Comparison of ENCODE assay signal across 8 cellular contexts in genomic region chr9:132169672-132170392, GRCh38. TPM values are rescaled to one million over a fixed set of nuclear protein-coding genes. Genes with fewer than 3 reads are reported as not detected.
DNase-seq lines count a peak whose midpoint lies in the region; ATAC-seq and TF ChIP-seq lines count a peak whose summit lies in the region.

No MANE protein-coding gene starts in this region.

- H3K23ac ChIP-seq in IMR-90 (ENCODE audit: low read depth, low read length), result no peak overlapping the region

- H2BK15ac ChIP-seq in IMR-90 (ENCODE audit: low read depth, low read length), result no peak overlapping the region

- H3K27me3 ChIP-seq in IMR-90 (ENCODE audit: control insufficient read depth, insufficient read depth, low read length) (peaks cover 18% of the 10 kb centered on the region), SK-N-SH (ENCODE audit: insufficient read depth) (no peaks in the 10 kb centered on the region), cardiac muscle cell (peaks cover 35% of the 10 kb centered on the region), sigmoid colon (peaks cover 2 to 53% (median 49%) of the 10 kb centered on the region in 3 donors)

- no peak overlapping the region for H2AK9ac ChIP-seq in IMR-90 (replicated peaks; ENCODE audit: low read depth, low read length, poor library complexity)

- dilution Hi-C loops in IMR-90 (cut with HindIII; ENCODE audit: low sequenced_read_pairs, unreplicated experiment), result no loop called here

- no peak overlapping the region for H4K91ac ChIP-seq in IMR-90 (ENCODE audit: insufficient read depth, low read depth, low read length)

- no peak overlapping the region for H4K8ac ChIP-seq in IMR-90 (ENCODE audit: low read depth in 2 of 2, low read length in 2 of 2)

- DNase-seq in CMK (ENCODE audit: low read depth) (peak; percentile 35), IMR-90 (peak; percentile 51), SK-N-SH (peak; percentile 80), cardiac muscle cell (ENCODE audit: low read depth in 1 of 2, low spot score in 1 of 2) (peak; percentile 76 to 82), sigmoid colon (peak; percentile 71), epidermal melanocyte (ENCODE audit: insufficient read length, low spot score) (no peak), foreskin melanocyte (no peak)
- DNase-seq in activated naive CD4-positive, alpha-beta T cell treated with Interleukin-2 at 50 U/mL for 16 hours, result peak; percentile 61

- H3K4me3 ChIP-seq in IMR-90 (ENCODE audit: insufficient read depth, low read depth, low read length) (no peak overlapping the region), SK-N-SH (ENCODE audit: low read depth in 2 of 2, low read length in 1 of 2) (peak overlapping the region in 1 of 2 experiments; percentile 38; a peak in 1 of 4 replicates), cardiac muscle cell (no peak overlapping the region), sigmoid colon (no peak overlapping the region)

- TF ChIP-seq RAD21 in IMR-90 (IDR thresholded peaks at IDR 0.05; ENCODE audit: low read length) (peak; percentile 71), SK-N-SH (IDR thresholded peaks at IDR 0.05; ENCODE audit: low read length) (peak; percentile 69)

- CTCF ChIA-PET in IMR-90 (lab: Yijun Ruan, JAX), result interaction anchor here (0.6 to 1.4 kb wide), 3 partner anchors 19 to 78 kb away, joined by 3 to 11 read pairs (median 3); no protein-coding TSS in a partner anchor
- CTCF ChIA-PET in SK-N-SH (lab: Yijun Ruan, JAX), result interaction anchor here (0.5 to 12.2 kb wide), 39 partner anchors 11 to 1148 kb away, joined by 3 to 218 read pairs (median 4); partner anchors contain the start of gene MED27

- H4K5ac ChIP-seq in IMR-90 (ENCODE audit: low read depth, low read length), result no peak overlapping the region

- no peak overlapping the region for H3K14ac ChIP-seq in IMR-90 (replicated peaks; ENCODE audit: low read depth, low read length)

- H3K4ac ChIP-seq in IMR-90 (ENCODE audit: low read depth, low read length), result no peak overlapping the region

- no TSS peak for BruUV-seq in IMR-90 (replicated peaks; lab: Mats Ljungman, UMichigan)

- no peak overlapping the region for H2BK120ac ChIP-seq in IMR-90 (ENCODE audit: low read depth, low read length)

- TF ChIP-seq POLR2A in IMR-90 (IDR thresholded peaks at IDR 0.05; ENCODE audit: low read depth, low read length) (no peak), sigmoid colon (IDR thresholded peaks at IDR 0.05) (no peak)

- no peaks in the 10 kb centered on the region for H3K79me2 ChIP-seq in SK-N-SH (ENCODE audit: insufficient read depth)

- H2AK5ac ChIP-seq in IMR-90 (ENCODE audit: low read depth, low read length), result no peak overlapping the region

- no peak overlapping the region for H3K18ac ChIP-seq in IMR-90 (ENCODE audit: low read depth, low read length)

- no peaks in the 10 kb centered on the region for H3K36me3 ChIP-seq in IMR-90 (ENCODE audit: control insufficient read depth, insufficient read depth, low read length)
- H3K36me3 ChIP-seq in SK-N-SH (replicated peaks in 1 of 2; ENCODE audit: control insufficient read depth in 1 of 2, insufficient read depth in 2 of 2, low read length in 1 of 2), result no peaks in the 10 kb centered on the region
- H3K36me3 ChIP-seq in cardiac muscle cell, result no peaks in the 10 kb centered on the region
- no peaks in the 10 kb centered on the region for H3K36me3 ChIP-seq in sigmoid colon

- POLR2A ChIA-PET in IMR-90 (lab: Charles Lee; ENCODE audit: unreplicated experiment), result no interaction called here
- POLR2A ChIA-PET in SK-N-SH (lab: Yijun Ruan, JAX), result no interaction called here

- 52% methylated on average over 21 of the region's 26 CpGs; no CpG with 5 or more reads in 1 of the 2 experiments for WGBS in IMR-90 (ENCODE audit: extremely low coverage in 2 of 2, insufficient read length in 1 of 2), 2 experiments
- WGBS in SK-N-SH (ENCODE audit: low lambda C conversion rate), result 66% methylated on average over 24 of the region's 26 CpGs
- WGBS in sigmoid colon, 2 donors, result 36% methylated on average over 26 of the region's 26 CpGs

- H3K9ac ChIP-seq in IMR-90 (ENCODE audit: low read depth, low read length) (no peak overlapping the region), SK-N-SH (no peak overlapping the region)

- no peak for TF ChIP-seq EP300 in SK-N-SH (IDR thresholded peaks at IDR 0.05; ENCODE audit: borderline replicate concordance in 1 of 2, low read depth in 1 of 2, low read length in 1 of 2)
- no peak for TF ChIP-seq EP300 in sigmoid colon (IDR thresholded peaks at IDR 0.05)

- H2AFZ ChIP-seq in IMR-90 (replicated peaks; ENCODE audit: low read length, poor library complexity), result peak overlapping the region; percentile 59
- H2AFZ ChIP-seq in SK-N-SH (ENCODE audit: low read depth), result no peak overlapping the region

- H3K4me2 ChIP-seq in IMR-90 (ENCODE audit: low read depth, low read length) (no peak overlapping the region), SK-N-SH (no peak overlapping the region)

- H3K4me1 ChIP-seq in IMR-90 (ENCODE audit: control insufficient read depth, insufficient read depth, low read length) (no peaks in the 10 kb centered on the region; the same call in 1 of the 2 replicates), SK-N-SH (ENCODE audit: control insufficient read depth in 1 of 2, insufficient read depth in 2 of 2, low read depth in 1 of 2, low read length in 1 of 2) (peaks cover 0 to 31% of the 10 kb centered on the region in 2 experiments; a peak in 1 of 4 replicates), cardiac muscle cell (ENCODE audit: low read depth) (no peaks in the 10 kb centered on the region), sigmoid colon (peaks cover 0 to 1% (median under 1%) of the 10 kb centered on the region in 4 donors)

- ATAC-seq in IMR-90 (ENCODE audit: low read depth), result peak; percentile 70

- H3K27ac ChIP-seq in IMR-90 (ENCODE audit: insufficient read depth, low read length) (no peak overlapping the region), SK-N-SH (ENCODE audit: low read depth in 2 of 2, low read length in 1 of 2) (no peak overlapping the region), cardiac muscle cell (no peak overlapping the region), sigmoid colon (no peak overlapping the region)

- no peaks in the 10 kb centered on the region for H3F3A ChIP-seq in SK-N-SH (replicated peaks; ENCODE audit: insufficient read depth)

- peaks cover 20% of the 10 kb centered on the region; the same call in 1 of the 2 replicates for H4K20me1 ChIP-seq in IMR-90 (ENCODE audit: insufficient read depth, low read length)
- peaks cover 15% of the 10 kb centered on the region; the same call in 1 of the 2 replicates for H4K20me1 ChIP-seq in SK-N-SH (ENCODE audit: insufficient read depth)

- H3K79me1 ChIP-seq in IMR-90 (ENCODE audit: low read depth in 1 of 2, low read length in 2 of 2), result no peaks in the 10 kb centered on the region

- H2BK5ac ChIP-seq in IMR-90 (ENCODE audit: low read depth, low read length, poor library complexity, severe bottlenecking), result no peak overlapping the region

- no peaks in the 10 kb centered on the region for H3K9me1 ChIP-seq in IMR-90 (ENCODE audit: insufficient read depth, low read length)

- intact Hi-C loops in IMR-90 (cut with micrococcal nuclease) (loop anchor here (1.0 to 10.0 kb wide), 2 partner anchors 66 to 145 kb away; no protein-coding TSS in a partner anchor), sigmoid colon (cut with DNase I) (loop anchor here (1.0 kb wide), 1 partner anchor 66 kb away; no protein-coding TSS in a partner anchor)

- H3K9me3 ChIP-seq in IMR-90 (ENCODE audit: control insufficient read depth, insufficient read depth, low read length), result no peaks in the 10 kb centered on the region
- no peaks in the 10 kb centered on the region for H3K9me3 ChIP-seq in SK-N-SH
- no peaks in the 10 kb centered on the region for H3K9me3 ChIP-seq in cardiac muscle cell (ENCODE audit: low read depth)
- no peaks in the 10 kb centered on the region for H3K9me3 ChIP-seq in sigmoid colon

- no peak overlapping the region for H2BK20ac ChIP-seq in IMR-90 (ENCODE audit: low read depth, low read length)

- no peaks in the 10 kb centered on the region for H3K9me2 ChIP-seq in SK-N-SH

- in situ Hi-C loops in IMR-90 (cut with MboI; ENCODE audit: low sequenced_read_pairs), result loop anchor here (10.0 kb wide), 1 partner anchor 405 kb away; no protein-coding TSS in a partner anchor

- no peak overlapping the region for H3K56ac ChIP-seq in IMR-90 (ENCODE audit: extremely low read depth, insufficient read depth, low read length)

- peak; percentile 73 for TF ChIP-seq CTCF in IMR-90 (conservative IDR thresholded peaks at IDR 0.05; ENCODE audit: low read depth, low read length)
- peak; percentile 76 for TF ChIP-seq CTCF in SK-N-SH (IDR thresholded peaks at IDR 0.05)
- peak; percentile 86 for TF ChIP-seq CTCF in cardiac muscle cell (IDR thresholded peaks at IDR 0.05; ENCODE audit: low read depth, low read length)
- peak; percentile 40 to 78 (median 64) for TF ChIP-seq CTCF in sigmoid colon (IDR thresholded peaks at IDR 0.05)

TF ChIP-seq in IMR-90, 13 proteins besides CTCF, POLR2A, EP300 and RAD21:
- peak; percentile 85 for TF ChIP-seq SMC3 (IDR thresholded peaks at IDR 0.05; ENCODE audit: low read depth, low read length)
- TF ChIP-seq MAZ (IDR thresholded peaks at IDR 0.05; ENCODE audit: borderline replicate concordance, low read depth, low read length), result no peak
- TF ChIP-seq MXI1 (IDR thresholded peaks at IDR 0.05; ENCODE audit: borderline replicate concordance, low read depth, low read length), result no peak

TF ChIP-seq in SK-N-SH, 30 proteins besides CTCF, POLR2A, EP300 and RAD21:
- TF ChIP-seq YY1 (IDR thresholded peaks at IDR 0.05; ENCODE audit: low read depth), result no peak
- TF ChIP-seq SMC3 (IDR thresholded peaks at IDR 0.05; ENCODE audit: low read depth, low read length), result peak; percentile 80
- no peak for TF ChIP-seq TAF1 (IDR thresholded peaks at IDR 0.05; ENCODE audit: borderline replicate concordance, low read depth, low read length)
- no peak for TF ChIP-seq TEAD4 (IDR thresholded peaks at IDR 0.05; ENCODE audit: borderline replicate concordance, insufficient read depth)
- no peak for TF ChIP-seq GABPA (IDR thresholded peaks at IDR 0.05; ENCODE audit: low read depth)
- TF ChIP-seq NFIC (IDR thresholded peaks at IDR 0.05; ENCODE audit: borderline replicate concordance), result no peak
- TF ChIP-seq ELF1 (IDR thresholded peaks at IDR 0.05), result no peak
- no peak for TF ChIP-seq NRF1 (IDR thresholded peaks at IDR 0.05; ENCODE audit: low read depth, low read length)

RNA-seq across cellular contexts. Expression of gene NTNG2, which starts 8.0 kb away (rescaled TPM):
- total RNA-seq in IMR-90 (2012; rRNA removed) (0.28 and 0.54 TPM in 2 replicates), cardiac muscle cell (3.1 and 3.5 TPM in 2 replicates), sigmoid colon (10 to 100 TPM in 1 of 4 donors, 1 to 10 TPM in 1, under 1 TPM in 2; 0.28 to 12.0 (median 3.2) TPM)
- polyA plus RNA-seq in IMR-90 (2012; rRNA removed) (0.84 and 1.2 TPM in 2 replicates), SK-N-SH (2012; rRNA removed) (5.1 and 6.1 TPM in 2 replicates), cardiac muscle cell (1.7 and 2.5 TPM in 2 replicates), sigmoid colon (under 1 TPM in 2 of 3 donors, not detected in 1; 0.50 to 0.60 TPM)
- polyA plus RNA-seq in IMR-90 (2012; cell fraction: cytosol; rRNA removed), result 0.37 and 2.0 TPM in 2 replicates
- 2.7 and 3.2 TPM in 2 replicates for polyA plus RNA-seq in IMR-90 (2012; cell fraction: nucleus; rRNA removed; ENCODE audit: low replicate concordance)
- polyA plus RNA-seq in SK-N-SH (2012; cell fraction: cytosol; rRNA removed), result 1.8 and 3.6 TPM in 2 replicates
- polyA plus RNA-seq in SK-N-SH (2012; cell fraction: nucleus; rRNA removed), result 11.3 and 17.2 TPM in 2 replicates

Comparison
In these comparisons a context has a peak if more than half of its experiments do, and no peak if none do; other contexts are left out.
1. DNase-seq: peak in CMK (single experiment), IMR-90 (single experiment), SK-N-SH (single experiment), activated naive CD4-positive, alpha-beta T cell treated with Interleukin-2 at 50 U/mL for 16 hours (single experiment), cardiac muscle cell (2 of 2) and sigmoid colon (single experiment); none in epidermal melanocyte (single experiment) and foreskin melanocyte (single experiment).
2. Peak in every context shown above with its lines, with median percentiles within 50 percentile points of each other: CTCF ChIP-seq.